In genomic region chr1:8516793-8517556, GRCh38 we compare ENCODE assay signal across 9 cellular contexts.
DNase-seq lines count a peak whose midpoint lies in the region; TF ChIP-seq lines count a peak whose summit lies in the region.
"Had no signal": no experiment of that assay in that cellular context is flagged by ENCODE, and none has a peak within 500 bp of the region (broad histone marks: within the 10 kb centered on the region; RNA-seq: fewer than 3 reads in every experiment).

No MANE protein-coding gene starts in this region.

- H3K9me2 ChIP-seq in neural cell (ENCODE audit: insufficient read depth, low read length): no peaks in the 10 kb centered on the region

- no peaks in the 10 kb centered on the region for H3F3A ChIP-seq in neural cell (ENCODE audit: insufficient read depth, low read length, poor library complexity, severe bottlenecking)

- no peak for TF ChIP-seq RAD21 in neural cell (conservative IDR thresholded peaks at IDR 0.05)

- peaks cover 0 to 3% (median 0%) of the 10 kb centered on the region in 3 donors for H3K27me3 Mint-ChIP-seq in immature natural killer cell (ENCODE audit: low read depth in 3 of 3)
- H3K27me3 Mint-ChIP-seq: dendritic cell treated with granulocyte-macrophage colony-stimulating factor and Interleukin-4, amounts not matched to agents 40 ng/mL and 50 ng/mL, for 4 days had no signal

- peaks cover 0 to 4% (median 0%) of the 10 kb centered on the region in 3 donors for H3K36me3 Mint-ChIP-seq in immature natural killer cell

- no peak overlapping the region for H2AFZ ChIP-seq in neural cell (ENCODE audit: low read depth, low read length)

- peak overlapping the region; percentile 3 for H3K4me2 ChIP-seq in neural cell (ENCODE audit: low read length)

- H3K9ac ChIP-seq in neural cell (ENCODE audit: low read length): no peak overlapping the region

- H4K20me1 ChIP-seq in neural cell (ENCODE audit: insufficient read depth): no peaks in the 10 kb centered on the region

- DNase-seq in EH (ENCODE audit: low read depth) (peak; percentile 77), NCI-H1930 (lab: John Stamatoyannopoulos, UW) (peak; percentile 71), amniotic epithelial cell (ENCODE audit: low read depth) (peak; percentile 42), NCI-H345 (lab: John Stamatoyannopoulos, UW) (no peak), glomerular visceral epithelial cell (ENCODE audit: extremely low spot score) (no peak), immature natural killer cell (no peak), coronary artery (ENCODE audit: low spot score) (no peak)

- peaks cover 24 to 25% of the 10 kb centered on the region in 2 donors for H3K4me1 Mint-ChIP-seq in immature natural killer cell

- H3K4me3 ChIP-seq in neural cell (ENCODE audit: low read length) (peak overlapping the region; percentile 39), coronary artery (no peak overlapping the region)

- H3K27ac ChIP-seq in neural cell (ENCODE audit: low read length): peak overlapping the region; percentile 51
- peak overlapping the region in 1 of 2 donors; percentile 49 for H3K27ac ChIP-seq in coronary artery

- H3K9me3 ChIP-seq in neural cell (ENCODE audit: low read length): no peaks in the 10 kb centered on the region

- TF ChIP-seq CTCF in neural cell (IDR thresholded peaks at IDR 0.05; ENCODE audit: poor library complexity, severe bottlenecking): no peak
- TF ChIP-seq CTCF in coronary artery (IDR thresholded peaks at IDR 0.05): no peak

- H3K79me2 ChIP-seq in neural cell (replicated peaks; ENCODE audit: insufficient read depth, low read length): peaks cover 67% of the 10 kb centered on the region

- H3K27ac Mint-ChIP-seq in immature natural killer cell: peak overlapping the region in 2 of 6 donors; percentile 2 to 12
- H3K27ac Mint-ChIP-seq: dendritic cell treated with granulocyte-macrophage colony-stimulating factor and Interleukin-4, amounts not matched to agents 40 ng/mL and 50 ng/mL, for 4 days had no signal

- no peak for TF ChIP-seq EP300 in neural cell (conservative IDR thresholded peaks at IDR 0.05; ENCODE audit: poor library complexity, severe bottlenecking)

- H3K4me3 Mint-ChIP-seq in immature natural killer cell: no peak overlapping the region
- H3K4me3 Mint-ChIP-seq: dendritic cell treated with granulocyte-macrophage colony-stimulating factor and Interleukin-4, amounts not matched to agents 40 ng/mL and 50 ng/mL, for 4 days had no signal

- H3K27me3 ChIP-seq in neural cell (ENCODE audit: insufficient read depth, low read depth, low read length): no peaks in the 10 kb centered on the region

- no peaks in the 10 kb centered on the region for H3K36me3 ChIP-seq in neural cell (ENCODE audit: insufficient read depth, low read length)

- no peaks in the 10 kb centered on the region for H3K9me3 Mint-ChIP-seq in immature natural killer cell
- H3K9me3 Mint-ChIP-seq: dendritic cell treated with granulocyte-macrophage colony-stimulating factor and Interleukin-4, amounts not matched to agents 40 ng/mL and 50 ng/mL, for 4 days had no signal

TF ChIP-seq in neural cell, 6 proteins besides CTCF, POLR2A, EP300 and RAD21:
- TF ChIP-seq SMC3 (conservative IDR thresholded peaks at IDR 0.05; ENCODE audit: poor library complexity) (no peak), REST (IDR thresholded peaks at IDR 0.05; ENCODE audit: borderline replicate concordance) (no peak), EZH2 (IDR thresholded peaks at IDR 0.05; ENCODE audit: borderline replicate concordance, insufficient read depth, low read length, poor library complexity, severe bottlenecking) (no peak), TAF1 (IDR thresholded peaks at IDR 0.05; ENCODE audit: low read depth) (no peak), MXI1 (conservative IDR thresholded peaks at IDR 0.05; ENCODE audit: poor library complexity, severe bottlenecking) (no peak), POLR2AphosphoS5 (IDR thresholded peaks at IDR 0.05) (no peak)

Comparison
In these comparisons a context has a peak if more than half of its experiments do, and no peak if none do; other contexts are left out.
1. DNase-seq: peak in EH (single experiment), NCI-H1930 (2 of 2) and amniotic epithelial cell (single experiment); none in NCI-H345 (single experiment), glomerular visceral epithelial cell (single experiment), immature natural killer cell (0 of 3) and coronary artery (single experiment).